Comparison of ENCODE assay signal across 13 cellular contexts in genomic region chr19:18385359-18385674, GRCh38. TPM values are rescaled to one million over a fixed set of nuclear protein-coding genes. Genes with fewer than 3 reads are reported as not detected.
A peak's percentile ranks its signal among the peaks of the same experiment; 100 is the strongest.
DNase-seq lines count a peak whose midpoint lies in the region; ATAC-seq and TF ChIP-seq lines count a peak whose summit lies in the region.
"Had no signal": no experiment of that assay in that cellular context is flagged by ENCODE, and none has a peak within 500 bp of the region (broad histone marks: within the 10 kb centered on the region; RNA-seq: fewer than 3 reads in every experiment).

No MANE protein-coding gene starts in this region.

- H3K36me3 Mint-ChIP-seq in chondrocyte (ENCODE audit: low read depth) (peaks cover 9% of the 10 kb centered on the region), progenitor cell of endocrine pancreas (ENCODE audit: insufficient read depth) (peaks cover 3% of the 10 kb centered on the region)
- no peaks in the 10 kb centered on the region for H3K36me3 Mint-ChIP-seq in activated T-cell treated with anti-CD3 and anti-CD28 coated beads, Interleukin-2, amount 50 U/mL, for 72 hours (ENCODE audit: insufficient read depth in 2 of 2)
- H3K36me3 Mint-ChIP-seq: activated naive CD8-positive, alpha-beta T cell treated with anti-CD3 and anti-CD28 coated beads, Interleukin-2, amount 10 ng/mL, durations not matched to agents 7 days and 5 days had no signal

- H3K36me3 ChIP-seq in HEK293 (ENCODE audit: control insufficient read depth in 2 of 2, insufficient read depth in 1 of 2, low read length in 2 of 2) = no peaks in the 10 kb centered on the region

- H3K27ac ChIP-seq in HEK293 (ENCODE audit: extremely low read depth, low read depth, low read length) = no peak overlapping the region

- H3K27me3 Mint-ChIP-seq in chondrocyte (ENCODE audit: low read depth) (no peaks in the 10 kb centered on the region), progenitor cell of endocrine pancreas (no peaks in the 10 kb centered on the region)
- peaks cover 53% of the 10 kb centered on the region for H3K27me3 Mint-ChIP-seq in activated T-cell treated with anti-CD3 and anti-CD28 coated beads, Interleukin-2, amount 50 U/mL, for 72 hours (ENCODE audit: low read depth)

- no peak overlapping the region for H3K4me3 ChIP-seq in HEK293 (ENCODE audit: low read depth, low read length)

- peak overlapping the region; percentile 95 for H3K27ac Mint-ChIP-seq in chondrocyte (ENCODE audit: unreplicated experiment)
- peak overlapping the region; percentile 85 for H3K27ac Mint-ChIP-seq in progenitor cell of endocrine pancreas
- no peak overlapping the region for H3K27ac Mint-ChIP-seq in activated T-cell treated with anti-CD3 and anti-CD28 coated beads, Interleukin-2, amount 50 U/mL, for 72 hours
- H3K27ac Mint-ChIP-seq: activated naive CD8-positive, alpha-beta T cell treated with anti-CD3 and anti-CD28 coated beads, Interleukin-2, amount 10 ng/mL, durations not matched to agents 7 days and 5 days; stimulated activated naive CD8-positive, alpha-beta T cell treated with anti-CD3 and anti-CD28 coated beads, Interleukin-15, Interleukin-2, amounts not matched to agents 100 ng/mL and 50 ng/mL, for 24 hours had no signal

- H3K9me3 Mint-ChIP-seq in chondrocyte (ENCODE audit: low read depth) = no peaks in the 10 kb centered on the region
- no peaks in the 10 kb centered on the region for H3K9me3 Mint-ChIP-seq in progenitor cell of endocrine pancreas (ENCODE audit: low read depth)
- no peaks in the 10 kb centered on the region for H3K9me3 Mint-ChIP-seq in activated T-cell treated with anti-CD3 and anti-CD28 coated beads, Interleukin-2, amount 50 U/mL, for 72 hours
- H3K9me3 Mint-ChIP-seq: activated naive CD8-positive, alpha-beta T cell treated with anti-CD3 and anti-CD28 coated beads, Interleukin-2, amount 10 ng/mL, durations not matched to agents 7 days and 5 days; stimulated activated naive CD8-positive, alpha-beta T cell treated with anti-CD3 and anti-CD28 coated beads, Interleukin-15, Interleukin-2, amounts not matched to agents 100 ng/mL and 50 ng/mL, for 24 hours had no signal

- H3K4me3 Mint-ChIP-seq in chondrocyte (ENCODE audit: unreplicated experiment) (no peak overlapping the region), progenitor cell of endocrine pancreas (ENCODE audit: low read depth) (no peak overlapping the region)
- no peak overlapping the region for H3K4me3 Mint-ChIP-seq in activated T-cell treated with anti-CD3 and anti-CD28 coated beads, Interleukin-2, amount 50 U/mL, for 72 hours
- H3K4me3 Mint-ChIP-seq: activated naive CD8-positive, alpha-beta T cell treated with anti-CD3 and anti-CD28 coated beads, Interleukin-2, amount 10 ng/mL, durations not matched to agents 7 days and 5 days; stimulated activated naive CD8-positive, alpha-beta T cell treated with anti-CD3 and anti-CD28 coated beads, Interleukin-15, Interleukin-2, amounts not matched to agents 100 ng/mL and 50 ng/mL, for 24 hours had no signal

- POLR2A ChIA-PET in HEK293 (lab: Yijun Ruan, JAX) = no interaction called here

- H3K4me1 Mint-ChIP-seq in chondrocyte (ENCODE audit: low read depth) (peaks cover 44% of the 10 kb centered on the region), progenitor cell of endocrine pancreas (ENCODE audit: low read depth) (peaks cover 25% of the 10 kb centered on the region)
- H3K4me1 Mint-ChIP-seq in activated T-cell treated with anti-CD3 and anti-CD28 coated beads, Interleukin-2, amount 50 U/mL, for 72 hours (ENCODE audit: low read depth) = peaks cover 9% of the 10 kb centered on the region

- TF ChIP-seq CTCF in HEK293 (tag by site-specific recombination; IDR thresholded peaks at IDR 0.05) (no peak), chondrocyte (IDR thresholded peaks at IDR 0.05) (no peak), progenitor cell of endocrine pancreas (IDR thresholded peaks at IDR 0.05; ENCODE audit: unreplicated experiment) (no peak)

- ATAC-seq in HG03175 (IDR thresholded peaks at IDR 0.05; ENCODE audit: unreplicated experiment) = no peak
- ATAC-seq in activated T-cell treated with anti-CD3 and anti-CD28 coated beads, Interleukin-2, amount 50 U/mL, for 72 hours (replicated peaks in 1 of 2) = no peak

- DNase-seq in chondrocyte (ENCODE audit: low spot score) (no peak), progenitor cell of endocrine pancreas (ENCODE audit: low spot score, unreplicated experiment) (no peak)
- DNase-seq in central memory CD4-positive, alpha-beta T cell = no peak
- DNase-seq in activated T-cell treated with anti-CD3 and anti-CD28 coated beads, Interleukin-2, amount 50 U/mL, for 72 hours = no peak
- DNase-seq: activated CD8-positive, alpha-beta memory T cell treated with anti-CD3 and anti-CD28 coated beads, Interleukin-2, amount 50 U/mL, for 4 hours; activated naive CD8-positive, alpha-beta T cell treated with anti-CD3 and anti-CD28 coated beads, Interleukin-2, amount 10 ng/mL, durations not matched to agents 7 days and 5 days; NCI-H1417 treated with DMSO at 0.1 percent for 48 hours; NCI-H524 treated with DMSO at 0.1 percent for 48 hours; retina; SIG-M5 had no signal

- no peaks in the 10 kb centered on the region for H3K4me1 ChIP-seq in HEK293 (ENCODE audit: control insufficient read depth, insufficient read depth, low read length)

- CTCF ChIA-PET in HEK293 (lab: Yijun Ruan, JAX) = interaction anchor here (0.5 to 5.6 kb wide), 12 partner anchors 15 to 676 kb away, joined by 3 to 68 read pairs (median 4); partner anchors contain the start of genes LRRC25 and SSBP4

- no peaks in the 10 kb centered on the region for H3K9me3 ChIP-seq in HEK293 (ENCODE audit: control insufficient read depth, insufficient read depth, low read depth, low read length)

TF ChIP-seq in HEK293, 187 proteins besides CTCF, POLR2A, EP300 and RAD21 (continues in another document):
- TF ChIP-seq ZNF660 (tag by site-specific recombination; IDR thresholded peaks at IDR 0.05) (no peak), ZFP3 (tag by site-specific recombination; IDR thresholded peaks at IDR 0.05; ENCODE audit: low read depth) (peak; percentile 96), PRDM1 (tag by site-specific recombination; IDR thresholded peaks at IDR 0.05) (no peak)
- TF ChIP-seq, protein P1, sequence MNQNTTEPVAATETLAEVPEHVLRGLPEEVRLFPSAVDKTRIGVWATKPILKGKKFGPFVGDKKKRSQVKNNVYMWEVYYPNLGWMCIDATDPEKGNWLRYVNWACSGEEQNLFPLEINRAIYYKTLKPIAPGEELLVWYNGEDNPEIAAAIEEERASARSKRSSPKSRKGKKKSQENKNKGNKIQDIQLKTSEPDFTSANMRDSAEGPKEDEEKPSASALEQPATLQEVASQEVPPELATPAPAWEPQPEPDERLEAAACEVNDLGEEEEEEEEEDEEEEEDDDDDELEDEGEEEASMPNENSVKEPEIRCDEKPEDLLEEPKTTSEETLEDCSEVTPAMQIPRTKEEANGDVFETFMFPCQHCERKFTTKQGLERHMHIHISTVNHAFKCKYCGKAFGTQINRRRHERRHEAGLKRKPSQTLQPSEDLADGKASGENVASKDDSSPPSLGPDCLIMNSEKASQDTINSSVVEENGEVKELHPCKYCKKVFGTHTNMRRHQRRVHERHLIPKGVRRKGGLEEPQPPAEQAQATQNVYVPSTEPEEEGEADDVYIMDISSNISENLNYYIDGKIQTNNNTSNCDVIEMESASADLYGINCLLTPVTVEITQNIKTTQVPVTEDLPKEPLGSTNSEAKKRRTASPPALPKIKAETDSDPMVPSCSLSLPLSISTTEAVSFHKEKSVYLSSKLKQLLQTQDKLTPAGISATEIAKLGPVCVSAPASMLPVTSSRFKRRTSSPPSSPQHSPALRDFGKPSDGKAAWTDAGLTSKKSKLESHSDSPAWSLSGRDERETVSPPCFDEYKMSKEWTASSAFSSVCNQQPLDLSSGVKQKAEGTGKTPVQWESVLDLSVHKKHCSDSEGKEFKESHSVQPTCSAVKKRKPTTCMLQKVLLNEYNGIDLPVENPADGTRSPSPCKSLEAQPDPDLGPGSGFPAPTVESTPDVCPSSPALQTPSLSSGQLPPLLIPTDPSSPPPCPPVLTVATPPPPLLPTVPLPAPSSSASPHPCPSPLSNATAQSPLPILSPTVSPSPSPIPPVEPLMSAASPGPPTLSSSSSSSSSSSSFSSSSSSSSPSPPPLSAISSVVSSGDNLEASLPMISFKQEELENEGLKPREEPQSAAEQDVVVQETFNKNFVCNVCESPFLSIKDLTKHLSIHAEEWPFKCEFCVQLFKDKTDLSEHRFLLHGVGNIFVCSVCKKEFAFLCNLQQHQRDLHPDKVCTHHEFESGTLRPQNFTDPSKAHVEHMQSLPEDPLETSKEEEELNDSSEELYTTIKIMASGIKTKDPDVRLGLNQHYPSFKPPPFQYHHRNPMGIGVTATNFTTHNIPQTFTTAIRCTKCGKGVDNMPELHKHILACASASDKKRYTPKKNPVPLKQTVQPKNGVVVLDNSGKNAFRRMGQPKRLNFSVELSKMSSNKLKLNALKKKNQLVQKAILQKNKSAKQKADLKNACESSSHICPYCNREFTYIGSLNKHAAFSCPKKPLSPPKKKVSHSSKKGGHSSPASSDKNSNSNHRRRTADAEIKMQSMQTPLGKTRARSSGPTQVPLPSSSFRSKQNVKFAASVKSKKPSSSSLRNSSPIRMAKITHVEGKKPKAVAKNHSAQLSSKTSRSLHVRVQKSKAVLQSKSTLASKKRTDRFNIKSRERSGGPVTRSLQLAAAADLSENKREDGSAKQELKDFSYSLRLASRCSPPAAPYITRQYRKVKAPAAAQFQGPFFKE (tag by site-specific recombination; IDR thresholded peaks at IDR 0.05; ENCODE audit: borderline replicate concordance) = no peak

RNA-seq across cellular contexts. Expression of gene GDF15, which starts 0.6 kb away (rescaled TPM):
- total RNA-seq in chondrocyte (6.2 to 149 TPM (median 149 TPM) in 3 replicates), progenitor cell of endocrine pancreas (10.5 and 14.4 TPM in 2 replicates)
- under 1 TPM in 1 of 2 donors, not detected in 1; 0.60 TPM for total RNA-seq in activated T-cell treated with anti-CD3 and anti-CD28 coated beads, Interleukin-2, amount 50 U/mL, for 72 hours

RNA-seq across cellular contexts. Expression of gene LRRC25, which starts 12.1 kb away (rescaled TPM):
- total RNA-seq in chondrocyte (not detected in 3 replicates), progenitor cell of endocrine pancreas (not detected in 2 replicates)
- not detected for total RNA-seq in activated T-cell treated with anti-CD3 and anti-CD28 coated beads, Interleukin-2, amount 50 U/mL, for 72 hours

RNA-seq across cellular contexts. Expression of gene SSBP4, which starts 33.9 kb away (rescaled TPM):
- total RNA-seq in chondrocyte (54.8 to 72.3 TPM (median 56.3 TPM) in 3 replicates), progenitor cell of endocrine pancreas (57.7 and 61.8 TPM in 2 replicates)
- 10 to 100 TPM; 46.8 to 48.1 TPM for total RNA-seq in activated T-cell treated with anti-CD3 and anti-CD28 coated beads, Interleukin-2, amount 50 U/mL, for 72 hours

RNA-seq across cellular contexts. Expression of gene PGPEP1, which starts 44.9 kb away (rescaled TPM):
- total RNA-seq in chondrocyte = 18.6 to 21.5 TPM (median 21.1 TPM) in 3 replicates
- total RNA-seq in progenitor cell of endocrine pancreas = 43.5 and 51.3 TPM in 2 replicates
- 10 to 100 TPM; 55.5 to 58.0 TPM for total RNA-seq in activated T-cell treated with anti-CD3 and anti-CD28 coated beads, Interleukin-2, amount 50 U/mL, for 72 hours

RNA-seq across cellular contexts. Expression of gene ISYNA1, which starts 52.6 kb away (rescaled TPM):
- total RNA-seq in chondrocyte = 56.5 to 213 TPM (median 208 TPM) in 3 replicates
- total RNA-seq in progenitor cell of endocrine pancreas = 234 TPM in 2 replicates
- 10 to 100 TPM; 20.5 to 24.8 TPM for total RNA-seq in activated T-cell treated with anti-CD3 and anti-CD28 coated beads, Interleukin-2, amount 50 U/mL, for 72 hours
